Comparison of ENCODE assay signal across 8 cellular contexts in the genomic region with DNA sequence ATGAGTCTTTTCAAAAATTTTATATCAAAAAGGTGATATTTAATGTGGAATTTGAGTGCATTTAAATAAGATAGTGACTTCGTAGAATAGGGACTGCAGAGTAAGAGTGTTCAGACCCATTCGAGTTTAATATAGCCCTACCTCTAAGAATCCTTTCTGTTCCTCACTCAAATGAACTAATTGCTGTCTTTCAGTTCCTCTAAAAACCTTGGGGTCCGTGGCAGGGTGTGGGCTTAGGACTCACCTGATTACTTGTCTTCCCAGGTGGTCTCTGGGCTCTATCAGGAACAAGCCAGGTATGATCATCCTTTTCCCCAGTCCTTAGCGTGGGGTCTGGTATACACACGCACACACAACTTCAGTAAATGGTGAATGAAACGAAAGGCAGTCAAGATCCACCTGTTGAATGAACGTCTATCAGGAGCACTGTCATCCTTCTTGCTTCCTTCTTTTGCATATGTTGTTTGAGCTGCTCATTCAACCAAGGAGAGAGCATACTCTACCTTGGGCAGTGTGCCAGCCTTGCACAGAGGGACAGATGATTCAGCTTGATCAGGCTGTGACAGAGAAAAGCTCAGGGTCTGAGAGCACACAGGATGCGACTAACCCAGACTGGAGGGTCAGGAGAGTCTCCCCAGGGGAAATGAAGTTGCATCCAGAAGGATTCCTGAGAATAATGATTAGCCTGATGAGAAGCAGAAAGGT. TPM values are rescaled to one million over a fixed set of nuclear protein-coding genes. Genes with fewer than 3 reads are reported as not detected.
A peak's percentile ranks its signal among the peaks of the same experiment; 100 is the strongest.
DNase-seq lines count a peak whose midpoint lies in the region; ATAC-seq and TF ChIP-seq lines count a peak whose summit lies in the region.

No MANE protein-coding gene starts in this region.

- peaks cover 27% of the 10 kb centered on the region for H3K4me1 Mint-ChIP-seq in CD14-positive monocyte
- peaks cover 23% of the 10 kb centered on the region for H3K4me1 Mint-ChIP-seq in activated CD8-positive, alpha-beta T cell treated with anti-CD3 and anti-CD28 coated beads, Interleukin-2, amount 10 ng/mL, durations not matched to agents 7 days and 5 days (ENCODE audit: low read depth)
- peaks cover 19 to 21% of the 10 kb centered on the region in 2 donors for H3K4me1 Mint-ChIP-seq in natural killer cell treated with Interleukin-12 subunit alpha and Interleukin-12 subunit beta and Interleukin-15 and Interleukin-18, amount 100 ng/mL, for 72 hours (ENCODE audit: low read depth in 2 of 2)

- H3K27ac ChIP-seq in epithelial cell of prostate (peak overlapping the region; percentile 92), temporal lobe (ENCODE audit: low read depth, low read length) (peak overlapping the region; percentile 97)

- peak; percentile 90 for DNase-seq in CD14-positive monocyte (ENCODE audit: low spot score)
- peak; percentile 96 to 97 for DNase-seq in NCI-H524 (lab: John Stamatoyannopoulos, UW)
- DNase-seq in activated CD8-positive, alpha-beta T cell treated with anti-CD3 and anti-CD28 coated beads, Interleukin-2, amount 10 ng/mL, durations not matched to agents 7 days and 5 days = peak; percentile 28
- no peak for DNase-seq in epithelial cell of prostate (ENCODE audit: low read depth, low spot score)
- DNase-seq in natural killer cell treated with Interleukin-12 subunit alpha and Interleukin-12 subunit beta and Interleukin-15 and Interleukin-18, amount 100 ng/mL, for 72 hours (ENCODE audit: low spot score) = no peak

- ATAC-seq in GM19395 (IDR thresholded peaks at IDR 0.05; ENCODE audit: unreplicated experiment) (peak; percentile 65), HG03442 (IDR thresholded peaks at IDR 0.05; ENCODE audit: unreplicated experiment) (peak; percentile 57)
- no peak for ATAC-seq in activated CD8-positive, alpha-beta T cell treated with anti-CD3 and anti-CD28 coated beads, Interleukin-2, amount 10 ng/mL, durations not matched to agents 7 days and 5 days
- no peak for ATAC-seq in natural killer cell treated with Interleukin-12 subunit alpha and Interleukin-12 subunit beta and Interleukin-15 and Interleukin-18, amount 100 ng/mL, for 72 hours

- H3K9me3 Mint-ChIP-seq in CD14-positive monocyte = peaks cover 0 to 2% (median 0%) of the 10 kb centered on the region in 7 donors
- no peaks in the 10 kb centered on the region for H3K9me3 Mint-ChIP-seq in activated CD8-positive, alpha-beta T cell treated with anti-CD3 and anti-CD28 coated beads, Interleukin-2, amount 10 ng/mL, durations not matched to agents 7 days and 5 days (ENCODE audit: insufficient read depth)
- no peaks in the 10 kb centered on the region for H3K9me3 Mint-ChIP-seq in natural killer cell treated with Interleukin-12 subunit alpha and Interleukin-12 subunit beta and Interleukin-15 and Interleukin-18, amount 100 ng/mL, for 72 hours

- no peak for TF ChIP-seq CTCF in CD14-positive monocyte (IDR thresholded peaks at IDR 0.05)

- peak overlapping the region; percentile 88 to 99 for H3K4me3 Mint-ChIP-seq in CD14-positive monocyte
- peak overlapping the region; percentile 88 for H3K4me3 Mint-ChIP-seq in activated CD8-positive, alpha-beta T cell treated with anti-CD3 and anti-CD28 coated beads, Interleukin-2, amount 10 ng/mL, durations not matched to agents 7 days and 5 days
- peak overlapping the region; percentile 88 for H3K4me3 Mint-ChIP-seq in natural killer cell treated with Interleukin-12 subunit alpha and Interleukin-12 subunit beta and Interleukin-15 and Interleukin-18, amount 100 ng/mL, for 72 hours

- POLR2A ChIA-PET in activated CD8-positive, alpha-beta T cell treated with anti-CD3 and anti-CD28 coated beads, Interleukin-2, amount 10 ng/mL, durations not matched to agents 7 days and 5 days (lab: Charles Lee) = interaction anchor here (1.0 to 1.1 kb wide), 3 partner anchors 9 to 61 kb away, joined by 4 to 7 read pairs (median 5); no protein-coding TSS in a partner anchor

- intact Hi-C loops in CD14-positive monocyte (cut with micrococcal nuclease) = loop anchor here in 1 of 2 donors (5.0 kb wide), 2 partner anchors 37 to 63 kb away; no protein-coding TSS in a partner anchor

- H3K27ac Mint-ChIP-seq in CD14-positive monocyte = peak overlapping the region in 6 of 7 donors; percentile 88 to 100 (median 96)
- no peak overlapping the region for H3K27ac Mint-ChIP-seq in activated CD8-positive, alpha-beta T cell treated with anti-CD3 and anti-CD28 coated beads, Interleukin-2, amount 10 ng/mL, durations not matched to agents 7 days and 5 days
- peak overlapping the region in 1 of 2 donors; percentile 94 for H3K27ac Mint-ChIP-seq in natural killer cell treated with Interleukin-12 subunit alpha and Interleukin-12 subunit beta and Interleukin-15 and Interleukin-18, amount 100 ng/mL, for 72 hours

- H3K27me3 Mint-ChIP-seq in CD14-positive monocyte (ENCODE audit: low read depth in 3 of 3) = peaks cover 0 to 4% (median 0%) of the 10 kb centered on the region in 3 donors
- H3K27me3 Mint-ChIP-seq in activated CD8-positive, alpha-beta T cell treated with anti-CD3 and anti-CD28 coated beads, Interleukin-2, amount 10 ng/mL, durations not matched to agents 7 days and 5 days (ENCODE audit: low read depth) = peaks cover 2% of the 10 kb centered on the region
- H3K27me3 Mint-ChIP-seq in natural killer cell treated with Interleukin-12 subunit alpha and Interleukin-12 subunit beta and Interleukin-15 and Interleukin-18, amount 100 ng/mL, for 72 hours = no peaks in the 10 kb centered on the region

- H3K36me3 Mint-ChIP-seq in CD14-positive monocyte = peaks cover 2 to 8% of the 10 kb centered on the region in 2 donors
- H3K36me3 Mint-ChIP-seq in activated CD8-positive, alpha-beta T cell treated with anti-CD3 and anti-CD28 coated beads, Interleukin-2, amount 10 ng/mL, durations not matched to agents 7 days and 5 days (ENCODE audit: low read depth) = peaks cover 2% of the 10 kb centered on the region
- H3K36me3 Mint-ChIP-seq in natural killer cell treated with Interleukin-12 subunit alpha and Interleukin-12 subunit beta and Interleukin-15 and Interleukin-18, amount 100 ng/mL, for 72 hours = no peaks in the 10 kb centered on the region

- CTCF ChIA-PET in activated CD8-positive, alpha-beta T cell treated with anti-CD3 and anti-CD28 coated beads, Interleukin-2, amount 10 ng/mL, durations not matched to agents 7 days and 5 days (lab: Charles Lee) = interaction anchor here (0.8 to 2.4 kb wide), 4 partner anchors 14 to 267 kb away, joined by 3 to 12 read pairs (median 3); no protein-coding TSS in a partner anchor

RNA-seq across cellular contexts. Expression of gene RNF11, which starts 1.2 kb away (rescaled TPM):
- 10 to 100 TPM; 25.3 to 28.4 TPM for polyA plus RNA-seq in CD14-positive monocyte
- 10 to 100 TPM; 27.5 to 29.0 TPM for total RNA-seq in activated CD8-positive, alpha-beta T cell treated with anti-CD3 and anti-CD28 coated beads, Interleukin-2, amount 10 ng/mL, durations not matched to agents 7 days and 5 days
- total RNA-seq in natural killer cell treated with Interleukin-12 subunit alpha and Interleukin-12 subunit beta and Interleukin-15 and Interleukin-18, amount 100 ng/mL, for 72 hours = 10 to 100 TPM; 44.0 to 56.7 TPM
- 133 TPM for total RNA-seq in temporal lobe

Comparison
In these comparisons a context has a peak if more than half of its experiments do, and no peak if none do; other contexts are left out.
1. DNase-seq: peak in CD14-positive monocyte (single experiment), NCI-H524 (2 of 2) and activated CD8-positive, alpha-beta T cell treated with anti-CD3 and anti-CD28 coated beads, Interleukin-2, amount 10 ng/mL, durations not matched to agents 7 days and 5 days (single experiment); none in epithelial cell of prostate (single experiment) and natural killer cell treated with Interleukin-12 subunit alpha and Interleukin-12 subunit beta and Interleukin-15 and Interleukin-18, amount 100 ng/mL, for 72 hours (single experiment).
2. ATAC-seq: peak in GM19395 (single experiment) and HG03442 (single experiment); none in activated CD8-positive, alpha-beta T cell treated with anti-CD3 and anti-CD28 coated beads, Interleukin-2, amount 10 ng/mL, durations not matched to agents 7 days and 5 days (single experiment) and natural killer cell treated with Interleukin-12 subunit alpha and Interleukin-12 subunit beta and Interleukin-15 and Interleukin-18, amount 100 ng/mL, for 72 hours (0 of 2).
3. Peak in every context shown above with its lines, with median percentiles within 50 percentile points of each other: H3K4me3 Mint-ChIP-seq.